Comparison of ENCODE assay signal across 8 cellular contexts in genomic region chr2:176997074-176997791, GRCh38.
DNase-seq lines count a peak whose midpoint lies in the region; ATAC-seq, FAIRE-seq and TF ChIP-seq lines count a peak whose summit lies in the region.

No MANE protein-coding gene starts in this region.

- WGBS in pancreas, 2 donors: 42 to 50% methylated on average over 5 of the region's 5 CpGs

- H3K4me3 ChIP-seq in pancreas: no peak overlapping the region

- peak overlapping the region; percentile 7 for H3K4me3 Mint-ChIP-seq in activated naive CD8-positive, alpha-beta T cell treated with anti-CD3 and anti-CD28 coated beads, Interleukin-2, amount 50 U/mL, for 24 hours

- no peaks in the 10 kb centered on the region for H3K9me3 ChIP-seq in pancreas

- H3K4me1 ChIP-seq in pancreas: peaks cover 0 to 3% (median 0%) of the 10 kb centered on the region in 3 donors

- no peaks in the 10 kb centered on the region for H3K27me3 ChIP-seq in pancreas

- peaks cover 3% of the 10 kb centered on the region for H3K27me3 Mint-ChIP-seq in activated naive CD8-positive, alpha-beta T cell treated with anti-CD3 and anti-CD28 coated beads, Interleukin-2, amount 50 U/mL, for 24 hours

- FAIRE-seq in pancreas (lab: Jason Lieb, UNC): no peak

- peaks cover 36% of the 10 kb centered on the region for H3K4me1 Mint-ChIP-seq in activated naive CD8-positive, alpha-beta T cell treated with anti-CD3 and anti-CD28 coated beads, Interleukin-2, amount 50 U/mL, for 24 hours

- H3K27ac ChIP-seq in pancreas: no peak overlapping the region

- TF ChIP-seq CTCF in pancreas (IDR thresholded peaks at IDR 0.05): no peak

- H3K36me3 ChIP-seq in pancreas: no peaks in the 10 kb centered on the region

- H3K27ac Mint-ChIP-seq in activated naive CD8-positive, alpha-beta T cell treated with anti-CD3 and anti-CD28 coated beads, Interleukin-2, amount 50 U/mL, for 24 hours: peak overlapping the region; percentile 79

- intact Hi-C loops in pancreas (cut with DNase I): no loop called here

- no peaks in the 10 kb centered on the region for H3K36me3 Mint-ChIP-seq in activated naive CD8-positive, alpha-beta T cell treated with anti-CD3 and anti-CD28 coated beads, Interleukin-2, amount 50 U/mL, for 24 hours (ENCODE audit: low read depth)

- peak; percentile 56 for ATAC-seq in HG03103 (IDR thresholded peaks at IDR 0.05; ENCODE audit: low read depth, unreplicated experiment)
- ATAC-seq in activated naive CD8-positive, alpha-beta T cell treated with anti-CD3 and anti-CD28 coated beads, Interleukin-2, amount 50 U/mL, for 24 hours: peak; percentile 92
- peak; percentile 71 to 90 (median 80) for ATAC-seq in pancreas

- DNase-seq in stimulated activated CD4-positive, alpha-beta T cell treated with anti-CD3 and anti-CD28 coated beads, Interleukin-15, amount 100 ng/mL, for 24 hours: peak; percentile 38
- DNase-seq in stimulated activated CD4-positive, alpha-beta T cell treated with anti-CD3 and anti-CD28 coated beads, Interleukin-4, amount 100 ng/mL, for 1 hour: no peak
- DNase-seq in activated naive CD8-positive, alpha-beta T cell treated with anti-CD3 and anti-CD28 coated beads, Interleukin-2, amount 50 U/mL, for 24 hours: peak; percentile 19
- DNase-seq in pancreas: peak in 2 of 6 donors; percentile 19 to 26
- DNase-seq in HuH-7 (ENCODE audit: low spot score): no peak
- no peak for DNase-seq in ureter (ENCODE audit: low spot score)
- no peak for DNase-seq in activated effector memory CD4-positive, alpha-beta T cell treated with Interleukin-2 at 50 U/mL for 16 hours

- peaks cover 6% of the 10 kb centered on the region for H3K9me3 Mint-ChIP-seq in activated naive CD8-positive, alpha-beta T cell treated with anti-CD3 and anti-CD28 coated beads, Interleukin-2, amount 50 U/mL, for 24 hours

Comparison
In these comparisons a context has a peak if more than half of its experiments do, and no peak if none do; other contexts are left out.
1. DNase-seq: peak in stimulated activated CD4-positive, alpha-beta T cell treated with anti-CD3 and anti-CD28 coated beads, Interleukin-15, amount 100 ng/mL, for 24 hours (single experiment) and activated naive CD8-positive, alpha-beta T cell treated with anti-CD3 and anti-CD28 coated beads, Interleukin-2, amount 50 U/mL, for 24 hours (single experiment); none in stimulated activated CD4-positive, alpha-beta T cell treated with anti-CD3 and anti-CD28 coated beads, Interleukin-4, amount 100 ng/mL, for 1 hour (single experiment), HuH-7 (single experiment), ureter (single experiment) and activated effector memory CD4-positive, alpha-beta T cell treated with Interleukin-2 at 50 U/mL for 16 hours (single experiment).
2. Peak in every context shown above with its lines, with median percentiles within 50 percentile points of each other: ATAC-seq.